Comparison of ENCODE assay signal across 16 cellular contexts in genomic region chr1:76687324-76688018, GRCh38.
DNase-seq lines count a peak whose midpoint lies in the region; ATAC-seq lines count a peak whose summit lies in the region.
"Had no signal": no experiment of that assay in that cellular context is flagged by ENCODE, and none has a peak within 500 bp of the region (broad histone marks: within the 10 kb centered on the region; RNA-seq: fewer than 3 reads in every experiment).

No MANE protein-coding gene starts in this region.

- no peak for ATAC-seq in HG03521 (IDR thresholded peaks at IDR 0.05; ENCODE audit: unreplicated experiment)
- no peak for ATAC-seq in GM21737 (IDR thresholded peaks at IDR 0.05; ENCODE audit: unreplicated experiment)
- ATAC-seq: left lobe of liver, T-helper 17 cell had no signal

- in situ Hi-C loops in SK-MEL-5 (cut with HindIII; ENCODE audit: low pct_unique_long_range_greater_than_20kb, low sequenced_read_pairs): no loop called here

- peak; percentile 6 for DNase-seq in Ammon's horn (ENCODE audit: low spot score)
- peak; percentile 97 for DNase-seq in DMS53 treated with DMSO at 0.1 percent for 48 hours (lab: John Stamatoyannopoulos, UW; ENCODE audit: unreplicated experiment)
- peak; percentile 98 for DNase-seq in SK-MEL-5 (ENCODE audit: low read depth, low spot score)
- peak; percentile 19 for DNase-seq in mucosa of gallbladder (ENCODE audit: low spot score)
- no peak for DNase-seq in retina
- DNase-seq: activated CD4-positive, alpha-beta memory T cell treated with anti-CD3 and anti-CD28 coated beads, Interleukin-2, amount 10 ng/mL, durations not matched to agents 7 days and 5 days; activated T-cell treated with anti-CD3 and anti-CD28 coated beads, Interleukin-2, amount 50 U/mL, for 48 hours; erythroblast; HFFc6; NCI-H345; SHP77 treated with DMSO at 0.1 percent for 48 hours; sigmoid colon; T-helper 17 cell had no signal
